Comparison of ENCODE assay signal across 23 cellular contexts in genomic region chr4:176385601-176386000, GRCh38.
"Had no signal": no experiment of that assay in that cellular context is flagged by ENCODE, and none has a peak within 500 bp of the region (broad histone marks: within the 10 kb centered on the region; RNA-seq: fewer than 3 reads in every experiment).

No MANE protein-coding gene starts in this region.

- H3K27me3 Mint-ChIP-seq: stimulated activated memory B cell treated with anti-CD40 and anti-IgM and Interleukin-4, amounts not matched to agents 10 μg/mL and 1 μg/mL and 100 μg/mL, for 72 hours; stimulated activated naive CD8-positive, alpha-beta T cell treated with anti-CD3 and anti-CD28 coated beads, Interleukin-15, amount 100 ng/mL, for 72 hours had no signal

- H3K36me3 Mint-ChIP-seq: stimulated activated effector memory CD8-positive, alpha-beta T cell treated with anti-CD3 and anti-CD28 coated beads, Interleukin-12 subunit alpha, Interleukin-12 subunit beta, amount 100 ng/mL, for 72 hours; stimulated activated memory B cell treated with anti-CD40 and anti-IgM and Interleukin-4, amounts not matched to agents 10 μg/mL and 1 μg/mL and 100 μg/mL, for 72 hours; stimulated activated naive B cell treated with anti-CD40 and anti-IgM and Interleukin-4, amounts not matched to agents 10 μg/mL and 1 μg/mL and 100 μg/mL, for 72 hours had no signal

- ATAC-seq: stimulated activated effector memory CD8-positive, alpha-beta T cell treated with anti-CD3 and anti-CD28 coated beads, Interleukin-12 subunit alpha, Interleukin-12 subunit beta, amount 100 ng/mL, for 72 hours; stimulated activated memory B cell treated with anti-CD40 and anti-IgM and Interleukin-4, amounts not matched to agents 10 μg/mL and 1 μg/mL and 100 μg/mL, for 72 hours; stimulated activated naive B cell treated with anti-CD40 and anti-IgM and Interleukin-4, amounts not matched to agents 10 μg/mL and 1 μg/mL and 100 μg/mL, for 72 hours; stimulated activated naive CD8-positive, alpha-beta T cell treated with anti-CD3 and anti-CD28 coated beads, Interleukin-15, amount 100 ng/mL, for 72 hours; stimulated activated naive CD8-positive, alpha-beta T cell treated with anti-CD3 and anti-CD28 coated beads, Interleukin-15, Interleukin-2, amounts not matched to agents 100 U/mL and 50 U/mL, for 24 hours; upper lobe of right lung had no signal

- H3K27ac Mint-ChIP-seq: stimulated activated effector memory CD8-positive, alpha-beta T cell treated with anti-CD3 and anti-CD28 coated beads, Interleukin-12 subunit alpha, Interleukin-12 subunit beta, amount 100 ng/mL, for 72 hours; stimulated activated memory B cell treated with anti-CD40 and anti-IgM and Interleukin-4, amounts not matched to agents 10 μg/mL and 1 μg/mL and 100 μg/mL, for 72 hours; stimulated activated naive B cell treated with anti-CD40 and anti-IgM and Interleukin-4, amounts not matched to agents 10 μg/mL and 1 μg/mL and 100 μg/mL, for 72 hours; stimulated activated naive CD8-positive, alpha-beta T cell treated with anti-CD3 and anti-CD28 coated beads, Interleukin-15, amount 100 ng/mL, for 72 hours; stimulated activated naive CD8-positive, alpha-beta T cell treated with anti-CD3 and anti-CD28 coated beads, Interleukin-15, Interleukin-2, amounts not matched to agents 100 ng/mL and 50 ng/mL, for 24 hours had no signal

- H3K9me3 Mint-ChIP-seq: stimulated activated effector memory CD8-positive, alpha-beta T cell treated with anti-CD3 and anti-CD28 coated beads, Interleukin-12 subunit alpha, Interleukin-12 subunit beta, amount 100 ng/mL, for 72 hours; stimulated activated memory B cell treated with anti-CD40 and anti-IgM and Interleukin-4, amounts not matched to agents 10 μg/mL and 1 μg/mL and 100 μg/mL, for 72 hours; stimulated activated naive B cell treated with anti-CD40 and anti-IgM and Interleukin-4, amounts not matched to agents 10 μg/mL and 1 μg/mL and 100 μg/mL, for 72 hours; stimulated activated naive CD8-positive, alpha-beta T cell treated with anti-CD3 and anti-CD28 coated beads, Interleukin-15, amount 100 ng/mL, for 72 hours; stimulated activated naive CD8-positive, alpha-beta T cell treated with anti-CD3 and anti-CD28 coated beads, Interleukin-15, Interleukin-2, amounts not matched to agents 100 ng/mL and 50 ng/mL, for 24 hours had no signal

- DNase-seq: stimulated activated CD4-positive, alpha-beta T cell treated with anti-CD3 and anti-CD28 coated beads, Interleukin-2, amount 100 ng/mL, for 24 hours; stimulated activated CD4-positive, alpha-beta T cell treated with anti-CD3 and anti-CD28 coated beads, Interleukin-4, amount 100 ng/mL, for 1 hour; stimulated activated CD4-positive, alpha-beta T cell treated with anti-CD3 and anti-CD28 coated beads, Interleukin-4, amount 100 ng/mL, for 24 hours; stimulated activated CD4-positive, alpha-beta T cell treated with anti-CD3 and anti-CD28 coated beads, Interleukin-4, amount 100 ng/mL, for 4 hours; stimulated activated CD8-positive, alpha-beta memory T cell treated with anti-CD3 and anti-CD28 coated beads, Interleukin-4, amount 100 ng/mL, for 48 hours; stimulated activated naive B cell treated with anti-CD40 and anti-IgM and Interleukin-4, amounts not matched to agents 10 μg/mL and 1 μg/mL and 100 μg/mL, for 72 hours; stimulated activated naive CD4-positive, alpha-beta T cell; stimulated activated naive CD4-positive, alpha-beta T cell treated with Interleukin-2 at 50 U/mL for 16 hours; stimulated activated naive CD8-positive, alpha-beta T cell treated with anti-CD3 and anti-CD28 coated beads, Interleukin-15, amount 100 ng/mL, for 72 hours; stimulated activated naive CD8-positive, alpha-beta T cell treated with anti-CD3 and anti-CD28 coated beads, Interleukin-15, Interleukin-2, amounts not matched to agents 100 U/mL and 50 U/mL, for 24 hours; stomach; substantia nigra; testis; thyroid gland; tibial artery; transverse colon; trophoblast cell; upper lobe of left lung; upper lobe of right lung; uterus had no signal

- H3K4me3 Mint-ChIP-seq: stimulated activated effector memory CD8-positive, alpha-beta T cell treated with anti-CD3 and anti-CD28 coated beads, Interleukin-12 subunit alpha, Interleukin-12 subunit beta, amount 100 ng/mL, for 72 hours; stimulated activated memory B cell treated with anti-CD40 and anti-IgM and Interleukin-4, amounts not matched to agents 10 μg/mL and 1 μg/mL and 100 μg/mL, for 72 hours; stimulated activated naive B cell treated with anti-CD40 and anti-IgM and Interleukin-4, amounts not matched to agents 10 μg/mL and 1 μg/mL and 100 μg/mL, for 72 hours; stimulated activated naive CD8-positive, alpha-beta T cell treated with anti-CD3 and anti-CD28 coated beads, Interleukin-15, amount 100 ng/mL, for 72 hours; stimulated activated naive CD8-positive, alpha-beta T cell treated with anti-CD3 and anti-CD28 coated beads, Interleukin-15, Interleukin-2, amounts not matched to agents 100 ng/mL and 50 ng/mL, for 24 hours had no signal

- H3K4me1 Mint-ChIP-seq: stimulated activated effector memory CD8-positive, alpha-beta T cell treated with anti-CD3 and anti-CD28 coated beads, Interleukin-12 subunit alpha, Interleukin-12 subunit beta, amount 100 ng/mL, for 72 hours; stimulated activated memory B cell treated with anti-CD40 and anti-IgM and Interleukin-4, amounts not matched to agents 10 μg/mL and 1 μg/mL and 100 μg/mL, for 72 hours; stimulated activated naive B cell treated with anti-CD40 and anti-IgM and Interleukin-4, amounts not matched to agents 10 μg/mL and 1 μg/mL and 100 μg/mL, for 72 hours; stimulated activated naive CD8-positive, alpha-beta T cell treated with anti-CD3 and anti-CD28 coated beads, Interleukin-15, amount 100 ng/mL, for 72 hours had no signal
